ENCODE assay signal across 20 cellular contexts in genomic region chr16:1546430-1546829, GRCh38. TPM values are rescaled to one million over a fixed set of nuclear protein-coding genes. Genes with fewer than 3 reads are reported as not detected.
A peak's percentile ranks its signal among the peaks of the same experiment; 100 is the strongest.
DNase-seq lines count a peak whose midpoint lies in the region; ATAC-seq, FAIRE-seq and TF ChIP-seq lines count a peak whose summit lies in the region.
"Had no signal": no experiment of that assay in that cellular context is flagged by ENCODE, and none has a peak within 500 bp of the region (broad histone marks: within the 10 kb centered on the region; RNA-seq: fewer than 3 reads in every experiment).

No MANE protein-coding gene starts in this region.

- H3K4me3 Mint-ChIP-seq in naive thymus-derived CD4-positive, alpha-beta T cell, result peak overlapping the region in 7 of 10 donors; percentile 16 to 75 (median 41)
- H3K4me3 Mint-ChIP-seq: stimulated activated naive B cell treated with anti-CD40 and anti-IgM and Interleukin-4, amounts not matched to agents 10 μg/mL and 1 μg/mL and 100 μg/mL, for 72 hours had no signal

- peak overlapping the region; percentile 85 to 98 (median 95) for H3K27ac ChIP-seq in heart left ventricle
- H3K27ac ChIP-seq in adrenal gland, result peak overlapping the region in 3 of 5 donors; percentile 7 to 89 (median 75)
- peak overlapping the region; percentile 23 for H3K27ac ChIP-seq in naive thymus-derived CD4-positive, alpha-beta T cell (ENCODE audit: low read depth, low read length)
- H3K27ac ChIP-seq in transverse colon, result peak overlapping the region; percentile 61 to 87 (median 73)
- H3K27ac ChIP-seq: WERI-Rb-1 had no signal

- no peaks in the 10 kb centered on the region for H3K9me3 ChIP-seq in heart left ventricle
- H3K9me3 ChIP-seq in adrenal gland (replicated peaks in 1 of 3), result no peaks in the 10 kb centered on the region
- no peaks in the 10 kb centered on the region for H3K9me3 ChIP-seq in naive thymus-derived CD4-positive, alpha-beta T cell (ENCODE audit: control insufficient read depth in 2 of 3, low read length in 3 of 3)
- no peaks in the 10 kb centered on the region for H3K9me3 ChIP-seq in transverse colon
- H3K9me3 ChIP-seq: HAP-1, MG63 had no signal

- H3K27ac Mint-ChIP-seq in naive thymus-derived CD4-positive, alpha-beta T cell, result peak overlapping the region in 5 of 9 donors; percentile 41 to 93 (median 66)
- H3K27ac Mint-ChIP-seq: stimulated activated naive B cell treated with anti-CD40 and anti-IgM and Interleukin-4, amounts not matched to agents 10 μg/mL and 1 μg/mL and 100 μg/mL, for 72 hours had no signal

- intact Hi-C loops in heart left ventricle (cut with DNase I) (loop anchor here in 3 of 10 donors (5.0 to 10.0 kb wide), 3 partner anchors 52 to 66 kb away; partner anchors contain the start of genes TELO2 (in 3 of the 3), CRAMP1 (in 1 of the 3) and IFT140 (in 1 of the 3)), cardiac septum (cut with DNase I) (loop anchor here (10.0 kb wide), 1 partner anchor 488 kb away; no protein-coding TSS in a partner anchor), adrenal gland (cut with DNase I) (no loop called here), transverse colon (cut with DNase I; ENCODE audit: low total_unique reads) (no loop called here)
- intact Hi-C loops in naive thymus-derived CD4-positive, alpha-beta T cell (cut with micrococcal nuclease), result no loop called here

- POLR2A ChIA-PET in naive thymus-derived CD4-positive, alpha-beta T cell (lab: Charles Lee), result interaction anchor here (1.0 to 4.8 kb wide), 5 partner anchors 8 to 14 kb away, joined by 3 to 27 read pairs (median 9); partner anchors contain the start of gene TMEM204

- in situ Hi-C loops in transverse colon (cut with MboI; ENCODE audit: low pct_ligation_motif_present in 1 of 4, low pct_unique_long_range_greater_than_20kb in 1 of 4, low sequenced_read_pairs in 3 of 4), result no loop called here

- peaks cover 53 to 100% (median 98%) of the 10 kb centered on the region in 12 donors for H3K4me1 ChIP-seq in heart left ventricle
- peaks cover 15 to 87% of the 10 kb centered on the region in 2 donors for H3K4me1 ChIP-seq in adrenal gland (replicated peaks in 1 of 2)
- H3K4me1 ChIP-seq in naive thymus-derived CD4-positive, alpha-beta T cell (ENCODE audit: control insufficient read depth in 2 of 2, insufficient read depth in 2 of 2, low read length in 2 of 2), result peaks cover 10 to 57% of the 10 kb centered on the region in 2 donors
- peaks cover 14 to 51% (median 26%) of the 10 kb centered on the region in 4 donors for H3K4me1 ChIP-seq in transverse colon
- H3K4me1 ChIP-seq: HAP-1 had no signal

- 53 to 68% (median 66%) methylated on average over 6 to 16 of the region's 16 CpGs for WGBS in heart left ventricle, 4 donors
- WGBS in adrenal gland, 4 donors, result 71 to 98% (median 80%) methylated on average over 6 to 16 of the region's 16 CpGs
- WGBS in transverse colon (ENCODE audit: low coverage in 1 of 2), 2 donors, result 91% methylated on average over 16 of the region's 16 CpGs; no CpG with 5 or more reads in 1 of the 2 donors

- H3K27me3 ChIP-seq in heart left ventricle (no peaks in the 10 kb centered on the region), adrenal gland (no peaks in the 10 kb centered on the region), transverse colon (no peaks in the 10 kb centered on the region)
- H3K27me3 ChIP-seq in naive thymus-derived CD4-positive, alpha-beta T cell (ENCODE audit: control insufficient read depth in 2 of 2, insufficient read depth in 2 of 2, low read length in 2 of 2), result no peaks in the 10 kb centered on the region
- H3K27me3 ChIP-seq: MG63 had no signal

- FAIRE-seq in HTR-8/SVneo (lab: Jason Lieb, UNC), result no peak

- H3K4me1 Mint-ChIP-seq in naive thymus-derived CD4-positive, alpha-beta T cell, result peaks cover 38 to 95% (median 74%) of the 10 kb centered on the region in 7 donors

- no peak for TF ChIP-seq EP300 in transverse colon (IDR thresholded peaks at IDR 0.05; ENCODE audit: low read depth)

- H3K36me3 ChIP-seq in heart left ventricle (peaks cover 0 to 71% (median 35%) of the 10 kb centered on the region in 9 donors), adrenal gland (replicated peaks in 1 of 2) (peaks cover 0 to 32% of the 10 kb centered on the region in 2 donors), transverse colon (no peaks in the 10 kb centered on the region)
- H3K36me3 ChIP-seq in naive thymus-derived CD4-positive, alpha-beta T cell (ENCODE audit: control insufficient read depth in 2 of 3, insufficient read depth in 3 of 3, low read length in 3 of 3), result peaks cover 0 to 83% (median 24%) of the 10 kb centered on the region in 3 experiments
- H3K36me3 ChIP-seq: HAP-1 had no signal

- no peak for TF ChIP-seq POLR2A in heart left ventricle (IDR thresholded peaks at IDR 0.05)
- TF ChIP-seq POLR2A in adrenal gland (IDR thresholded peaks at IDR 0.05), result no peak
- TF ChIP-seq POLR2A in transverse colon (IDR thresholded peaks at IDR 0.05), result no peak

- TF ChIP-seq CTCF in heart left ventricle (IDR thresholded peaks at IDR 0.05), result no peak
- no peak for TF ChIP-seq CTCF in adrenal gland (IDR thresholded peaks at IDR 0.05)
- no peak for TF ChIP-seq CTCF in transverse colon (IDR thresholded peaks at IDR 0.05)

- CTCF ChIA-PET in naive thymus-derived CD4-positive, alpha-beta T cell (lab: Charles Lee), result interaction anchor here (1.0 kb wide), 1 partner anchor 8 kb away, joined by 3 read pairs; no protein-coding TSS in a partner anchor

- H3K27me3 Mint-ChIP-seq in naive thymus-derived CD4-positive, alpha-beta T cell, result no peaks in the 10 kb centered on the region
- H3K27me3 Mint-ChIP-seq: IgD-negative memory B cell; stimulated activated naive B cell treated with anti-CD40 and anti-IgM and Interleukin-4, amounts not matched to agents 10 μg/mL and 1 μg/mL and 100 μg/mL, for 72 hours had no signal

- H3K4me3 ChIP-seq in heart left ventricle (peak overlapping the region in 7 of 12 donors; percentile 9 to 44 (median 31)), adrenal gland (no peak overlapping the region), transverse colon (no peak overlapping the region)
- H3K4me3 ChIP-seq in naive thymus-derived CD4-positive, alpha-beta T cell (ENCODE audit: low read length), result no peak overlapping the region
- H3K4me3 ChIP-seq: HAP-1, MG63 had no signal

- no peak for DNase-seq in heart left ventricle
- no peak for DNase-seq in cardiac septum (ENCODE audit: low spot score)
- DNase-seq in adrenal gland, result no peak
- DNase-seq in naive thymus-derived CD4-positive, alpha-beta T cell, result no peak
- no peak for DNase-seq in transverse colon
- DNase-seq in HTR-8/SVneo (ENCODE audit: insufficient read length, low spot score), result no peak
- no peak for DNase-seq in GM19238 (ENCODE audit: insufficient read length, low spot score)
- DNase-seq: COR-L47; cortex of kidney; foreskin fibroblast; MG63; NCI-H1694 treated with DMSO at 0.1 percent for 48 hours; retina; stimulated activated naive B cell treated with anti-CD40 and anti-IgM and Interleukin-4, amounts not matched to agents 10 μg/mL and 1 μg/mL and 100 μg/mL, for 72 hours; WERI-Rb-1 had no signal

- ATAC-seq in heart left ventricle, result no peak
- ATAC-seq in naive thymus-derived CD4-positive, alpha-beta T cell, result no peak
- ATAC-seq in GM21367 (IDR thresholded peaks at IDR 0.05; ENCODE audit: unreplicated experiment), result no peak
- ATAC-seq: stimulated activated naive B cell treated with anti-CD40 and anti-IgM and Interleukin-4, amounts not matched to agents 10 μg/mL and 1 μg/mL and 100 μg/mL, for 72 hours had no signal

- no peaks in the 10 kb centered on the region for H3K9me3 Mint-ChIP-seq in naive thymus-derived CD4-positive, alpha-beta T cell
- H3K9me3 Mint-ChIP-seq: IgD-negative memory B cell; stimulated activated naive B cell treated with anti-CD40 and anti-IgM and Interleukin-4, amounts not matched to agents 10 μg/mL and 1 μg/mL and 100 μg/mL, for 72 hours had no signal

- peaks cover 0 to 24% (median 8%) of the 10 kb centered on the region in 5 donors for H3K36me3 Mint-ChIP-seq in naive thymus-derived CD4-positive, alpha-beta T cell
- H3K36me3 Mint-ChIP-seq: IgD-negative memory B cell had no signal

RNA-seq across cellular contexts. Expression of gene TMEM204, which starts 13.0 kb away (rescaled TPM):
- total RNA-seq in heart left ventricle, result 10 to 100 TPM; 14.0 to 64.2 (median 19.5) TPM
- polyA plus RNA-seq in heart left ventricle, result 10 to 100 TPM; 29.0 to 37.4 TPM
- total RNA-seq in cardiac septum, result 19.8 TPM
- total RNA-seq in adrenal gland, result 10 to 100 TPM; 20.1 to 77.2 (median 31.3) TPM
- 10 to 100 TPM in 2 of 3 donors, 1 to 10 TPM in 1; 7.4 to 30.7 (median 26.6) TPM for polyA plus RNA-seq in adrenal gland
- 100 to 1,000 TPM in 2 of 5 experiments, 10 to 100 TPM in 3; 26.3 to 162 (median 47.5) TPM for total RNA-seq in naive thymus-derived CD4-positive, alpha-beta T cell
- 100 to 1,000 TPM; 152 to 186 TPM for polyA plus RNA-seq in naive thymus-derived CD4-positive, alpha-beta T cell
- total RNA-seq in transverse colon, result 10 to 100 TPM in 3 of 4 donors, 1 to 10 TPM in 1; 9.4 to 22.5 (median 13.3) TPM

RNA-seq across cellular contexts. Expression of gene TELO2, which starts 53.3 kb away (rescaled TPM):
- 10 to 100 TPM; 11.8 to 29.6 (median 16.7) TPM for total RNA-seq in heart left ventricle
- 10 to 100 TPM; 22.7 to 27.0 TPM for polyA plus RNA-seq in heart left ventricle
- total RNA-seq in cardiac septum, result 17.7 TPM
- total RNA-seq in adrenal gland, result 10 to 100 TPM; 17.0 to 53.7 (median 23.7) TPM
- polyA plus RNA-seq in adrenal gland, result 100 to 1,000 TPM in 1 of 3 donors, 10 to 100 TPM in 1, 1 to 10 TPM in 1; 1.3 to 173 (median 96.0) TPM
- total RNA-seq in naive thymus-derived CD4-positive, alpha-beta T cell, result 10 to 100 TPM; 46.9 to 58.9 (median 50.3) TPM
- 10 to 100 TPM; 10.5 to 18.7 TPM for polyA plus RNA-seq in naive thymus-derived CD4-positive, alpha-beta T cell
- total RNA-seq in transverse colon, result 10 to 100 TPM; 22.2 to 98.1 (median 49.6) TPM

RNA-seq across cellular contexts. Expression of gene PTX4, which starts 57.7 kb away (rescaled TPM):
- under 1 TPM in 2 of 9 donors, not detected in 7; 0.20 to 0.23 TPM for total RNA-seq in heart left ventricle
- under 1 TPM in 1 of 2 donors, not detected in 1; 0.04 TPM for polyA plus RNA-seq in heart left ventricle
- not detected for total RNA-seq in cardiac septum
- 1 to 10 TPM in 2 of 8 donors, under 1 TPM in 4, not detected in 2; 0.39 to 1.4 (median 0.61) TPM for total RNA-seq in adrenal gland
- polyA plus RNA-seq in adrenal gland, result under 1 TPM in 2 of 3 donors, not detected in 1; 0.16 to 0.17 TPM
- under 1 TPM in 2 of 5 experiments, not detected in 3; 0.24 to 0.64 TPM for total RNA-seq in naive thymus-derived CD4-positive, alpha-beta T cell
- not detected for polyA plus RNA-seq in naive thymus-derived CD4-positive, alpha-beta T cell
- not detected for total RNA-seq in transverse colon
- total RNA-seq: mononuclear cell; T-helper 1 cell treated with Interleukin-12 subunit alpha and Interleukin-12 subunit beta and Interleukin-4 antibody, amounts not matched to agents 30 ng/mL and 1 ng/mL, for 36 hours had no signal
- polyA plus RNA-seq: IgD-negative memory B cell had no signal

Comparison
In these comparisons a context has a peak if more than half of its experiments do, and no peak if none do; other contexts are left out.
1. H3K27ac ChIP-seq: peak in every context shown above with its lines; median percentile 95 in heart left ventricle; 75 in adrenal gland; 73 in transverse colon; 23 in naive thymus-derived CD4-positive, alpha-beta T cell.
2. H3K4me3 ChIP-seq: peak in heart left ventricle (7 of 12); none in adrenal gland (0 of 4), naive thymus-derived CD4-positive, alpha-beta T cell (single experiment) and transverse colon (0 of 4).